ENCODE assay signal across 10 cellular contexts in the genomic region with DNA sequence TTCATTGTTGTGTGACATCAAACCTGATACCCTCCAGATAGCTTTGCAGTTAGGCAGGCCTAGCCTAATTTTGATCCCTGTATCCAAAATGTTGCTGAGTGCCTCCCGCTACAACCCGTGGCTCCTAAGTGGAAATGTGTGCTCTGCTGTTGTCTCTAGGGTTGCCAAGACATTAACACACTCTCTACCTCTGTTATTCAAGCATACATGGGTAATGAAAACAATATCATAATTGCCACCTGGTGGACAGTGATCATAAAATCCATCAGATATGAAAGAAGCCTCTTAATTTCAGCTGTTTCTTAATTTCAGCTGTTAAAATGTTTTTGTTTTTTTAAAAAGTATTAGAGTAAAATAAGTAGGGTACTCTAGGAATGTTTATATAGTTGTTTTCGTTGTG.
DNase-seq lines count a peak whose midpoint lies in the region; ATAC-seq and TF ChIP-seq lines count a peak whose summit lies in the region.
"Had no signal": no experiment of that assay in that cellular context is flagged by ENCODE, and none has a peak within 500 bp of the region (broad histone marks: within the 10 kb centered on the region; RNA-seq: fewer than 3 reads in every experiment).

No MANE protein-coding gene starts in this region.

- no peaks in the 10 kb centered on the region for H3K36me3 ChIP-seq in parathyroid adenoma (ENCODE audit: control insufficient read depth, insufficient read depth, low read length)

- no peak overlapping the region for H2AFZ ChIP-seq in parathyroid adenoma

- no peak overlapping the region for H3K4me2 ChIP-seq in parathyroid adenoma (ENCODE audit: low read length)

- no peak overlapping the region for H3K27ac ChIP-seq in parathyroid adenoma

- no peak overlapping the region for H3K9ac ChIP-seq in parathyroid adenoma

- H3K4me3 ChIP-seq in choroid plexus epithelial cell (ENCODE audit: low read depth, low read length): no peak overlapping the region
- no peak overlapping the region for H3K4me3 ChIP-seq in parathyroid adenoma (ENCODE audit: low read depth, low read length)

- peaks cover 3% of the 10 kb centered on the region for H3K4me1 ChIP-seq in parathyroid adenoma

- no peaks in the 10 kb centered on the region for H3K27me3 ChIP-seq in parathyroid adenoma (ENCODE audit: control insufficient read depth, insufficient read depth, low read length)

- TF ChIP-seq CTCF in choroid plexus epithelial cell (conservative IDR thresholded peaks at IDR 0.05; ENCODE audit: low read depth, low read length) (peak; percentile 38), parathyroid adenoma (IDR thresholded peaks at IDR 0.05) (peak; percentile 18)

- peaks cover 10% of the 10 kb centered on the region for H3K79me2 ChIP-seq in parathyroid adenoma

- ATAC-seq in GM21423 (IDR thresholded peaks at IDR 0.05; ENCODE audit: unreplicated experiment): no peak
- no peak for ATAC-seq in HG02759 (IDR thresholded peaks at IDR 0.05; ENCODE audit: unreplicated experiment)

- DNase-seq in DMS 273 (lab: John Stamatoyannopoulos, UW; ENCODE audit: unreplicated experiment): peak; percentile 11
- DNase-seq in DMS 273 treated with DMSO at 0.1 percent for 48 hours (lab: John Stamatoyannopoulos, UW): no peak
- DNase-seq in NCI-H2081 (lab: John Stamatoyannopoulos, UW): peak; percentile 64 to 85
- DNase-seq in choroid plexus epithelial cell (ENCODE audit: low read depth): peak; percentile 66
- no peak for DNase-seq in SIG-M5 treated with dmso at 0.1 percent for 504 hours (lab: John Stamatoyannopoulos, UW; ENCODE audit: unreplicated experiment)
- DNase-seq: 8988T, NCI-H345 had no signal

- H3K9me3 ChIP-seq in parathyroid adenoma (ENCODE audit: control insufficient read depth, low read length): no peaks in the 10 kb centered on the region

Comparison
In these comparisons a context has a peak if more than half of its experiments do, and no peak if none do; other contexts are left out.
1. DNase-seq: peak in DMS 273 (single experiment), NCI-H2081 (2 of 2) and choroid plexus epithelial cell (single experiment); none in DMS 273 treated with DMSO at 0.1 percent for 48 hours (single experiment) and SIG-M5 treated with dmso at 0.1 percent for 504 hours (single experiment).